ENCODE assay signal across 15 cellular contexts in genomic region chr5:69432412-69433206, GRCh38. TPM values are rescaled to one million over a fixed set of nuclear protein-coding genes. Genes with fewer than 3 reads are reported as not detected.
DNase-seq lines count a peak whose midpoint lies in the region; ATAC-seq lines count a peak whose summit lies in the region.
"Had no signal": no experiment of that assay in that cellular context is flagged by ENCODE, and none has a peak within 500 bp of the region (broad histone marks: within the 10 kb centered on the region; RNA-seq: fewer than 3 reads in every experiment).

No MANE protein-coding gene starts in this region.

- no peaks in the 10 kb centered on the region for H3K4me1 Mint-ChIP-seq in stimulated activated naive CD8-positive, alpha-beta T cell treated with anti-CD3 and anti-CD28 coated beads, Interleukin-15, amount 100 ng/mL, for 72 hours

- H3K9me3 Mint-ChIP-seq in stimulated activated naive CD8-positive, alpha-beta T cell treated with anti-CD3 and anti-CD28 coated beads, Interleukin-15, amount 100 ng/mL, for 72 hours = no peaks in the 10 kb centered on the region
- H3K9me3 Mint-ChIP-seq: activated T-helper 1 cell treated with anti-CD3 and anti-CD28 coated beads, Interleukin-12 subunit alpha, Interleukin-12 subunit beta, Interleukin-2, Interleukin-4 antibody, amounts not matched to agents 30 ng/mL and 10 ng/mL and 1 ng/mL, durations not matched to agents 14 hours and 24 hours and 36 hours; brain had no signal

- H3K23ac ChIP-seq in mesendoderm (ENCODE audit: low read length) = no peak overlapping the region

- no peak overlapping the region for H4K8ac ChIP-seq in mesendoderm (ENCODE audit: low read depth, low read length)

- no peak overlapping the region for H2BK120ac ChIP-seq in mesendoderm (ENCODE audit: low read depth, low read length)

- no peak overlapping the region for H3K27ac ChIP-seq in mesendoderm (ENCODE audit: low read depth, low read length)

- H3K79me2 ChIP-seq in mesendoderm (ENCODE audit: control insufficient read depth, insufficient read depth, low read length) = no peaks in the 10 kb centered on the region

- H2AK5ac ChIP-seq in mesendoderm (ENCODE audit: low read length) = no peak overlapping the region

- WGBS in mesendoderm (ENCODE audit: extremely low coverage, insufficient coverage, low lambda C conversion rate) = no CpG with 5 or more reads among the region's 8 CpGs

- H3K4ac ChIP-seq in mesendoderm (ENCODE audit: low read depth, low read length) = no peak overlapping the region

- no peak overlapping the region for H3K56ac ChIP-seq in mesendoderm (ENCODE audit: low read length)

- peaks cover 1% of the 10 kb centered on the region for H3K79me1 ChIP-seq in mesendoderm (ENCODE audit: low read length)

- H3K4me3 Mint-ChIP-seq in stimulated activated naive CD8-positive, alpha-beta T cell treated with anti-CD3 and anti-CD28 coated beads, Interleukin-15, amount 100 ng/mL, for 72 hours = no peak overlapping the region
- H3K4me3 Mint-ChIP-seq: activated T-helper 1 cell treated with anti-CD3 and anti-CD28 coated beads, Interleukin-12 subunit alpha, Interleukin-12 subunit beta, Interleukin-2, Interleukin-4 antibody, amounts not matched to agents 30 ng/mL and 10 ng/mL and 1 ng/mL, durations not matched to agents 14 hours and 24 hours and 36 hours; brain had no signal

- H3K9ac ChIP-seq in mesendoderm (ENCODE audit: low read length) = no peak overlapping the region

- no peak overlapping the region for H3K18ac ChIP-seq in mesendoderm (ENCODE audit: low read length)

- no peaks in the 10 kb centered on the region for H3K36me3 ChIP-seq in mesendoderm (ENCODE audit: control insufficient read depth, insufficient read depth, low read length)

- no peak overlapping the region for H3K4me3 ChIP-seq in mesendoderm (ENCODE audit: low read length)

- no peaks in the 10 kb centered on the region for H3K4me1 ChIP-seq in mesendoderm (ENCODE audit: control insufficient read depth, low read depth, low read length)

- peak; percentile 14 for ATAC-seq in stimulated activated naive CD8-positive, alpha-beta T cell treated with anti-CD3 and anti-CD28 coated beads, Interleukin-15, Interleukin-2, amounts not matched to agents 100 U/mL and 50 U/mL, for 24 hours
- ATAC-seq in stimulated activated naive CD8-positive, alpha-beta T cell treated with anti-CD3 and anti-CD28 coated beads, Interleukin-15, amount 100 ng/mL, for 72 hours = no peak
- peak; percentile 67 for ATAC-seq in GM21737 (IDR thresholded peaks at IDR 0.05; ENCODE audit: unreplicated experiment)
- peak; percentile 55 for ATAC-seq in HG03442 (IDR thresholded peaks at IDR 0.05; ENCODE audit: unreplicated experiment)

- DNase-seq in stimulated activated naive CD8-positive, alpha-beta T cell treated with anti-CD3 and anti-CD28 coated beads, Interleukin-15, Interleukin-2, amounts not matched to agents 100 U/mL and 50 U/mL, for 24 hours = no peak
- no peak for DNase-seq in stimulated activated naive CD8-positive, alpha-beta T cell treated with anti-CD3 and anti-CD28 coated beads, Interleukin-15, amount 100 ng/mL, for 72 hours
- DNase-seq in mesendoderm (no peak), GM03348 (ENCODE audit: low spot score) (no peak), amniotic stem cell (lab: John Stamatoyannopoulos, UW) (no peak), hepatic stellate cell (ENCODE audit: low spot score) (no peak)
- DNase-seq: EL; hypothalamus; mammary epithelial cell; NCI-H2171 treated with DMSO at 0.1 percent for 48 hours; stimulated activated CD4-positive, alpha-beta T cell treated with anti-CD3 and anti-CD28 coated beads, Interleukin-4, amount 100 ng/mL, for 24 hours had no signal

- H3K27me3 ChIP-seq in mesendoderm (ENCODE audit: insufficient read depth, low read length, poor library complexity) = no peaks in the 10 kb centered on the region

- peak overlapping the region in 1 of 2 donors; percentile 30 for H3K27ac Mint-ChIP-seq in stimulated activated naive CD8-positive, alpha-beta T cell treated with anti-CD3 and anti-CD28 coated beads, Interleukin-15, amount 100 ng/mL, for 72 hours
- H3K27ac Mint-ChIP-seq: activated T-helper 1 cell treated with anti-CD3 and anti-CD28 coated beads, Interleukin-12 subunit alpha, Interleukin-12 subunit beta, Interleukin-2, Interleukin-4 antibody, amounts not matched to agents 30 ng/mL and 10 ng/mL and 1 ng/mL, durations not matched to agents 14 hours and 24 hours and 36 hours had no signal

- no peaks in the 10 kb centered on the region for H3K27me3 Mint-ChIP-seq in stimulated activated naive CD8-positive, alpha-beta T cell treated with anti-CD3 and anti-CD28 coated beads, Interleukin-15, amount 100 ng/mL, for 72 hours

- H3K4me2 ChIP-seq in mesendoderm (ENCODE audit: low read length) = no peak overlapping the region

- no peak overlapping the region for H2BK15ac ChIP-seq in mesendoderm (replicated peaks; ENCODE audit: low read depth)

- H4K5ac ChIP-seq in mesendoderm (ENCODE audit: low read length) = no peak overlapping the region

- H2BK5ac ChIP-seq in mesendoderm (ENCODE audit: low read length) = no peak overlapping the region

RNA-seq across cellular contexts. Expression of gene MARVELD2, which starts 17.7 kb away (rescaled TPM):
- 14.7 TPM for polyA plus RNA-seq in mesendoderm (2013, experiment 1 of 2)
- polyA plus RNA-seq in mesendoderm (2013, experiment 2 of 2) = 15.2 TPM

RNA-seq across cellular contexts. Expression of gene OCLN, which starts 60.0 kb away (rescaled TPM):
- polyA plus RNA-seq in mesendoderm (2013, experiment 1 of 2) = 27.0 TPM
- 28.7 TPM for polyA plus RNA-seq in mesendoderm (2013, experiment 2 of 2)
